ENCODE assay signal across 15 cellular contexts in the genomic region with DNA sequence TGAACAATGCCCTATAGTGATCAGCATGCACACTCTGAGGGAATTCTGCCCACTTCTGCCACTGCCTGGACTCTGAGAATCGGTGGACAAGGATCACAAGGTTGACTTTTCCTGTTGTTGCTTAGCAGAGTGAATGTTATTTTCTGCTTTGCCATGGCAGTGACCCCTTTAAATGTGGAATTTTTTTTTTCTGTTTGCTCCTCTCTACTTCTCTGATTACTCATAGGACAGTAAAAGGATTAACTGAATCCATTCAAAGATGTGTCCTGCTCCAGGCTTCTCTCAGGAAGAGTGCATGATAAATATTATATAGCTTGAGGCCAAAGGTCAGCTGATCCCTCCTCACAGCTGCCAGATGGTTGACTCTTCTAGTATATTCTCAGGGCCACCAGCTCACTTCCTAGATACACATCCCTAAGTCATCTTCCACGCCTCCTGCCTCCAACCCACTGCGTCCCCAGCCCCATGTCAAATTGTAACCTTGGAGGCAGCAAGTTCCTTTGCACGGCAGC.
DNase-seq lines count a peak whose midpoint lies in the region; ATAC-seq and TF ChIP-seq lines count a peak whose summit lies in the region.
"Had no signal": no experiment of that assay in that cellular context is flagged by ENCODE, and none has a peak within 500 bp of the region (broad histone marks: within the 10 kb centered on the region; RNA-seq: fewer than 3 reads in every experiment).

No MANE protein-coding gene starts in this region.

- 88 to 91% methylated on average over 4 of the region's 4 CpGs for WGBS in ectodermal cell, 2 experiments

- TF ChIP-seq CTCF in nephron (IDR thresholded peaks at IDR 0.05; ENCODE audit: unreplicated experiment in 3 of 3) = no peak
- TF ChIP-seq CTCF in upper lobe of right lung (IDR thresholded peaks at IDR 0.05) = no peak

- DNase-seq in DMS53 (lab: John Stamatoyannopoulos, UW) (peak; percentile 89), NCI-H82 (lab: John Stamatoyannopoulos, UW) (peak; percentile 97), posterior cingulate gyrus (no peak), upper lobe of right lung (no peak), NCI-H1105 (lab: John Stamatoyannopoulos, UW) (no peak)
- DNase-seq in activated CD4-positive, alpha-beta T cell treated with anti-CD3 and anti-CD28 coated beads, Interleukin-2, amount 50 U/mL, for 1 hour = no peak
- DNase-seq: activated CD4-positive, alpha-beta T cell treated with anti-CD3 and anti-CD28 coated beads, Interleukin-2, amount 10 ng/mL, durations not matched to agents 7 days and 5 days; islet precursor cell; NCI-H1436; stimulated activated CD4-positive, alpha-beta T cell treated with anti-CD3 and anti-CD28 coated beads, Interleukin-1b, Interleukin-23, amount 100 ng/mL, for 48 hours; stimulated activated naive CD4-positive, alpha-beta T cell treated with Interleukin-2 at 50 U/mL for 16 hours; SW 1271 had no signal

- no peaks in the 10 kb centered on the region for H3K9me3 Mint-ChIP-seq in nephron
- H3K9me3 Mint-ChIP-seq: activated CD4-positive, alpha-beta T cell treated with anti-CD3 and anti-CD28 coated beads, Interleukin-2, amount 10 ng/mL, durations not matched to agents 7 days and 5 days had no signal

- H3K27me3 Mint-ChIP-seq in nephron (ENCODE audit: low read depth) = no peaks in the 10 kb centered on the region

- intact Hi-C loops in posterior cingulate gyrus (cut with DNase I) = no loop called here
- intact Hi-C loops in upper lobe of right lung (cut with DNase I) = no loop called here

- no peak overlapping the region for H3K4me3 ChIP-seq in ectodermal cell (ENCODE audit: insufficient read depth, low read depth, low read length)
- H3K4me3 ChIP-seq in upper lobe of right lung = no peak overlapping the region

- H3K4me3 Mint-ChIP-seq in nephron = peak overlapping the region in 1 of 3 experiments; percentile 48
- H3K4me3 Mint-ChIP-seq: activated CD4-positive, alpha-beta T cell treated with anti-CD3 and anti-CD28 coated beads, Interleukin-2, amount 10 ng/mL, durations not matched to agents 7 days and 5 days; CD14-positive monocyte had no signal

- peaks cover 40% of the 10 kb centered on the region for H3K4me1 Mint-ChIP-seq in nephron
- H3K4me1 Mint-ChIP-seq: activated CD4-positive, alpha-beta T cell treated with anti-CD3 and anti-CD28 coated beads, Interleukin-2, amount 10 ng/mL, durations not matched to agents 7 days and 5 days; CD14-positive monocyte had no signal

- H3K27ac ChIP-seq in ectodermal cell (ENCODE audit: insufficient read depth, low read depth, low read length, poor library complexity, severe bottlenecking) (peak overlapping the region; percentile 58), upper lobe of right lung (no peak overlapping the region)

- H3K9me3 ChIP-seq in ectodermal cell (ENCODE audit: control insufficient read depth, low read length) (no peaks in the 10 kb centered on the region), upper lobe of right lung (no peaks in the 10 kb centered on the region)

- H3K27me3 ChIP-seq in ectodermal cell (ENCODE audit: control insufficient read depth, insufficient read depth, low read length, poor library complexity, severe bottlenecking) = no peaks in the 10 kb centered on the region
- H3K27me3 ChIP-seq in upper lobe of right lung = no peaks in the 10 kb centered on the region

- H3K36me3 ChIP-seq in ectodermal cell (ENCODE audit: control insufficient read depth, insufficient read depth, low read length) = no peaks in the 10 kb centered on the region
- H3K36me3 ChIP-seq in upper lobe of right lung = no peaks in the 10 kb centered on the region

- H3K4me1 ChIP-seq in ectodermal cell (ENCODE audit: control insufficient read depth, insufficient read depth, low read length) = peaks cover 8% of the 10 kb centered on the region
- H3K4me1 ChIP-seq in upper lobe of right lung = no peaks in the 10 kb centered on the region

- peak overlapping the region; percentile 70 to 81 (median 72) for H3K27ac Mint-ChIP-seq in nephron
- H3K27ac Mint-ChIP-seq: activated CD4-positive, alpha-beta T cell treated with anti-CD3 and anti-CD28 coated beads, Interleukin-2, amount 10 ng/mL, durations not matched to agents 7 days and 5 days; CD14-positive monocyte had no signal

- no peaks in the 10 kb centered on the region for H3K36me3 Mint-ChIP-seq in nephron (ENCODE audit: low read depth)
- H3K36me3 Mint-ChIP-seq: CD14-positive monocyte had no signal

- no peak for ATAC-seq in upper lobe of right lung

Comparison
In these comparisons a context has a peak if more than half of its experiments do, and no peak if none do; other contexts are left out.
1. DNase-seq: peak in DMS53 (single experiment) and NCI-H82 (single experiment); none in posterior cingulate gyrus (0 of 10), upper lobe of right lung (single experiment), activated CD4-positive, alpha-beta T cell treated with anti-CD3 and anti-CD28 coated beads, Interleukin-2, amount 50 U/mL, for 1 hour (single experiment) and NCI-H1105 (single experiment).